ENCODE assay signal across 8 cellular contexts in the genomic region with DNA sequence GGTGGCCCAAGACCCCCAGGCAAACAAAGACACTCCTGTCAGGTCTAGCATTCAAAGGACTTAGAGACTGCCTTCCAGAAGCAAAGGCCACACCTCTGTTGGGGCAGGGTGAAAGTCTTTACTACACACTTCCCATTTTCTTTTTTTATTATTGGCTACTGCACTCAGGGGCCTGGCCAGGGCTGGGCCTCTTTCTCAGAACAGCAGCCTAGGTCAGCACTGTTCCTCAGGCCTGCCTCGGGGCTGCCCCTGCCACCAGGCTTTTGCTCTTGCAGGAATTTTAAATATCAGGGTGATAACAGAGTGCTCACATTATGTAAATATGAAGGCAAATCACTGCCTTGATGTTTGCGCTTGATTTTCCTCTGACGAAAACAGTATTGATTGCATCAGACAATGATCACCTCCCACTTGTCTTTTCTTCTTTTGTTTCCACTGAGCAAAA. TPM values are rescaled to one million over a fixed set of nuclear protein-coding genes. Genes with fewer than 3 reads are reported as not detected.
DNase-seq lines count a peak whose midpoint lies in the region; ATAC-seq and TF ChIP-seq lines count a peak whose summit lies in the region.

No MANE protein-coding gene starts in this region.

- no peak overlapping the region for H2AFZ ChIP-seq in Karpas-422 (ENCODE audit: low read length)

- H3K27ac ChIP-seq in Karpas-422 (ENCODE audit: low read length), result no peak overlapping the region

- H3K9me2 ChIP-seq in Karpas-422 (replicated peaks; ENCODE audit: insufficient read depth, low read length), result no peaks in the 10 kb centered on the region

- DNase-seq in GM13977 (ENCODE audit: low spot score) (peak; percentile 47), Karpas-422 (no peak), left lobe of liver (ENCODE audit: low spot score) (no peak), OCI-M2 (lab: John Stamatoyannopoulos, UW; ENCODE audit: unreplicated experiment) (no peak), HT-29 (ENCODE audit: low spot score) (no peak)
- no peak for DNase-seq in activated CD4-positive, alpha-beta T cell treated with anti-CD3 and anti-CD28 coated beads, Interleukin-2, amount 50 U/mL, for 4 hours

- H3K79me2 ChIP-seq in Karpas-422 (ENCODE audit: low read length), result no peaks in the 10 kb centered on the region

- no peaks in the 10 kb centered on the region for H4K20me1 ChIP-seq in Karpas-422 (ENCODE audit: insufficient read depth, low read depth, low read length)

- H3K27me3 ChIP-seq in Karpas-422 (ENCODE audit: low read length), result no peaks in the 10 kb centered on the region

- H3K36me3 ChIP-seq in Karpas-422 (ENCODE audit: insufficient read depth, low read length), result no peaks in the 10 kb centered on the region

- in situ Hi-C loops in GM13977 (cut with MboI; ENCODE audit: low pct_unique_long_range_greater_than_20kb, low sequenced_read_pairs, unreplicated experiment), result no loop called here

- H3K4me1 ChIP-seq in Karpas-422 (ENCODE audit: low read length), result peaks cover 34% of the 10 kb centered on the region

- no peaks in the 10 kb centered on the region for H3K9me3 ChIP-seq in Karpas-422 (ENCODE audit: low read length)

- peak; percentile 92 for ATAC-seq in GM21447 (IDR thresholded peaks at IDR 0.05; ENCODE audit: unreplicated experiment)
- peak; percentile 48 for ATAC-seq in left lobe of liver
- ATAC-seq in HG03097 (IDR thresholded peaks at IDR 0.05; ENCODE audit: low FRiP score, unreplicated experiment), result no peak

- TF ChIP-seq CTCF in GM13977 (IDR thresholded peaks at IDR 0.05; ENCODE audit: extremely low read depth, insufficient read depth, missing control alignments), result no peak

- H3K9ac ChIP-seq in Karpas-422 (ENCODE audit: low read length), result 0 out of 2 replicates have a peak overlapping the region, but pooled peaks have one; percentile 3

- H3K4me2 ChIP-seq in Karpas-422 (ENCODE audit: low read depth, low read length, poor library complexity, severe bottlenecking), result peak overlapping the region; percentile 42

- H3K4me3 ChIP-seq in Karpas-422 (ENCODE audit: low read length), result no peak overlapping the region

RNA-seq across cellular contexts. Expression of gene GSTA4, which starts 18.5 kb away (rescaled TPM):
- 0.97 and 2.8 TPM in 2 replicates for total RNA-seq in Karpas-422 (2014; rRNA removed; shearing (Covaris generic); ENCODE audit: low replicate concordance)
- 5.5 TPM for total RNA-seq in left lobe of liver
- 4.1 and 5.4 TPM in 2 replicates for total RNA-seq in HT-29 (2014; rRNA removed; shearing (Covaris generic))
